Comparison of ENCODE assay signal across 20 cellular contexts in the genomic region with DNA sequence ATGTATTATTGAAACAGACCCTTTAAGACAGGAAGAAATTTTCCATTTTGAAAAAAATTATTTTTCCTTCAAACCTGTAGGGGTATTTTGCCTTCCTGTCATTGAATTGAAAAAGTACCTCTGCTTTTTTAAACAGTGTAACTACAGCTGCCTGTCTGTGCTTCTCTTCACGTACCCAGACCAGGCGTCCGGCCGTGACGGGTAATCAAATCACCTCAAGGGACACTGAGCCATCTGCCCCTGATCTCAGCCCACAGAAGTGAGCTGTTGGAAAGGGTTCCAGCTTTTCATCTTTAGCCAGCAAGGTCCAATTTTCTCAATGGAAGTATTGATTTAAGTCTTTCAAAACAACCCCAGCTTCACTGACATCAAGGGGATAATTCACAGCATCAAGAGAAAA. TPM values are rescaled to one million over a fixed set of nuclear protein-coding genes. Genes with fewer than 3 reads are reported as not detected.
DNase-seq lines count a peak whose midpoint lies in the region; ATAC-seq, FAIRE-seq and TF ChIP-seq lines count a peak whose summit lies in the region.
"Had no signal": no experiment of that assay in that cellular context is flagged by ENCODE, and none has a peak within 500 bp of the region (broad histone marks: within the 10 kb centered on the region; RNA-seq: fewer than 3 reads in every experiment).

No MANE protein-coding gene starts in this region.

- H3K4me3 ChIP-seq in Karpas-422 (ENCODE audit: low read length) (no peak overlapping the region), esophagus muscularis mucosa (no peak overlapping the region), HepG2 (replicated peaks in 1 of 3; ENCODE audit: insufficient read depth in 1 of 3, low read depth in 2 of 3, low read length in 3 of 3) (no peak overlapping the region)
- H3K4me3 ChIP-seq: GM12878 had no signal

- peak overlapping the region; percentile 11 for H3K4me2 ChIP-seq in Karpas-422 (ENCODE audit: low read depth, low read length, poor library complexity, severe bottlenecking)
- no peak overlapping the region for H3K4me2 ChIP-seq in HepG2 (ENCODE audit: low read depth, low read length)

- H3K9me3 ChIP-seq in Karpas-422 (ENCODE audit: low read length) (no peaks in the 10 kb centered on the region), esophagus muscularis mucosa (no peaks in the 10 kb centered on the region), HepG2 (ENCODE audit: low read length) (no peaks in the 10 kb centered on the region)

- TF ChIP-seq CTCF in esophagus muscularis mucosa (IDR thresholded peaks at IDR 0.05) = no peak
- TF ChIP-seq CTCF in HepG2 (CRISPR knock-in tag; IDR thresholded peaks at IDR 0.05) = no peak

- FAIRE-seq in HepG2 (lab: Jason Lieb, UNC) = no peak
- FAIRE-seq: A204.1, GM12878, H1 had no signal

- WGBS in esophagus muscularis mucosa = 60% methylated on average over 5 of the region's 5 CpGs
- WGBS in HepG2 (ENCODE audit: low lambda C conversion rate) = 2% methylated on average over 5 of the region's 5 CpGs

- H3K36me3 ChIP-seq in Karpas-422 (ENCODE audit: insufficient read depth, low read length) = no peaks in the 10 kb centered on the region
- no peaks in the 10 kb centered on the region for H3K36me3 ChIP-seq in esophagus muscularis mucosa
- no peaks in the 10 kb centered on the region for H3K36me3 ChIP-seq in HepG2 (replicated peaks in 1 of 2; ENCODE audit: control insufficient read depth in 1 of 2, insufficient read depth in 2 of 2, low read length in 2 of 2)

- no peaks in the 10 kb centered on the region for H4K20me1 ChIP-seq in Karpas-422 (ENCODE audit: insufficient read depth, low read depth, low read length)
- H4K20me1 ChIP-seq in HepG2 (ENCODE audit: insufficient read depth, low read length) = no peaks in the 10 kb centered on the region

- CTCF ChIA-PET in HepG2 (lab: Yijun Ruan, JAX; ENCODE audit: low intra/inter-chr PET ratio, low total read pairs) = no interaction called here

- H3K9me2 ChIP-seq in Karpas-422 (replicated peaks; ENCODE audit: insufficient read depth, low read length) = no peaks in the 10 kb centered on the region

- peaks cover 4% of the 10 kb centered on the region; the same call in 1 of the 2 replicates for H3K4me1 ChIP-seq in Karpas-422 (ENCODE audit: low read length)
- H3K4me1 ChIP-seq in esophagus muscularis mucosa = no peaks in the 10 kb centered on the region
- no peaks in the 10 kb centered on the region for H3K4me1 ChIP-seq in HepG2 (ENCODE audit: insufficient read depth, low read length)

- DNase-seq in NCI-H82 (lab: John Stamatoyannopoulos, UW) (peak; percentile 26), NCI-H82 treated with DMSO at 0.1 percent for 48 hours (lab: John Stamatoyannopoulos, UW; ENCODE audit: unreplicated experiment) (no peak), Karpas-422 (no peak), SK-N-DZ (ENCODE audit: low spot score) (peak; percentile 94), esophagus muscularis mucosa (ENCODE audit: extremely low spot score) (peak; percentile 29), T-helper 1 cell (no peak), HepG2 (ENCODE audit: low spot score) (no peak), C1 segment of cervical spinal cord (lab: John Stamatoyannopoulos, UW) (no peak)
- DNase-seq: ACHN; CD4-positive, alpha-beta memory T cell; DMS53; DND-41; EL; H9 had no signal

- no peak for ATAC-seq in HepG2
- ATAC-seq: GM12878 had no signal

- H3K79me2 ChIP-seq in Karpas-422 (ENCODE audit: low read length) (no peaks in the 10 kb centered on the region), HepG2 (ENCODE audit: insufficient read depth, low read length) (no peaks in the 10 kb centered on the region)

- H3K27ac ChIP-seq in Karpas-422 (ENCODE audit: low read length) (no peak overlapping the region), esophagus muscularis mucosa (replicated peaks in 1 of 4) (no peak overlapping the region), HepG2 (ENCODE audit: extremely low read length, insufficient read depth, low read length) (no peak overlapping the region)

- in situ Hi-C loops in HepG2 (cut with HindIII; ENCODE audit: extremely low pct_ligation_motif_present, low pct_unique_long_range_greater_than_20kb) = no loop called here

- POLR2A ChIA-PET in HepG2 (lab: Yijun Ruan, JAX) = no interaction called here

- no TSS peak for BruUV-seq in HepG2 (replicated peaks; lab: Mats Ljungman, UMichigan)

- TF ChIP-seq RAD21 in HepG2 (CRISPR knock-in tag; IDR thresholded peaks at IDR 0.05) = no peak

- intact Hi-C loops in esophagus muscularis mucosa (cut with DNase I) = no loop called here
- intact Hi-C loops in HepG2 (cut with micrococcal nuclease; ENCODE audit: unreplicated experiment) = no loop called here

- H2AFZ ChIP-seq in Karpas-422 (ENCODE audit: low read length) (no peak overlapping the region), HepG2 (ENCODE audit: low read length) (no peak overlapping the region)

- no peak overlapping the region for H3K9ac ChIP-seq in Karpas-422 (ENCODE audit: low read length)
- H3K9ac ChIP-seq in HepG2 (ENCODE audit: insufficient read depth, low read depth, low read length) = no peak overlapping the region

- TF ChIP-seq POLR2A in esophagus muscularis mucosa (IDR thresholded peaks at IDR 0.05; ENCODE audit: low read depth) (no peak), HepG2 (IDR thresholded peaks at IDR 0.05; ENCODE audit: insufficient read depth in 1 of 2, low read depth in 2 of 2, low read length in 2 of 2) (no peak)

- H3K27me3 ChIP-seq in Karpas-422 (ENCODE audit: low read length) (0 out of 2 replicates have a peak, but pooled peaks cover 4% of the 10 kb centered on the region), esophagus muscularis mucosa (peaks cover 0 to 6% (median 0%) of the 10 kb centered on the region in 4 donors), HepG2 (ENCODE audit: control insufficient read depth in 1 of 2, insufficient read depth in 2 of 2, low read length in 2 of 2) (peaks cover 0 to 6% of the 10 kb centered on the region in 2 experiments; a peak in 2 of 5 replicates)

- TF ChIP-seq EP300 in esophagus muscularis mucosa (IDR thresholded peaks at IDR 0.05) (no peak), HepG2 (IDR thresholded peaks at IDR 0.05; ENCODE audit: low read depth in 2 of 2, low read length in 2 of 2) (no peak), HepG2 (CRISPR knock-in tag; IDR thresholded peaks at IDR 0.05; ENCODE audit: borderline replicate concordance) (no peak)

TF ChIP-seq in HepG2, 621 proteins besides CTCF, POLR2A, EP300 and RAD21 (continues in another document):
- no peak for TF ChIP-seq PRDM15 (CRISPR knock-in tag; IDR thresholded peaks at IDR 0.05)

RNA-seq across cellular contexts. Expression of gene SLC35D3, which starts 58.0 kb away (rescaled TPM):
- total RNA-seq in Karpas-422 (2014; rRNA removed; shearing (Covaris generic); ENCODE audit: low replicate concordance) = not detected in 2 replicates
- polyA plus RNA-seq in SK-N-DZ (2014; cell fraction: cytosol; rRNA removed) = 1.7 and 2.4 TPM in 2 replicates
- 3.0 and 3.2 TPM in 2 replicates for polyA plus RNA-seq in SK-N-DZ (2014; cell fraction: nucleus; rRNA removed)
- total RNA-seq in esophagus muscularis mucosa (under 1 TPM in 3 of 4 donors, not detected in 1; 0.11 to 0.42 (median 0.17) TPM), HepG2 (2016; rRNA removed; fragmentation: Illumina TruSeq; extraction: Trizol) (not detected in 2 replicates)
- total RNA-seq in HepG2 (2016; cell fraction: cytosol; rRNA removed; fragmentation: Illumina TruSeq; extraction: Trizol; ENCODE audit: low read depth) = not detected in 2 replicates
- total RNA-seq in HepG2 (2016; cell fraction: insoluble cytoplasmic fraction; rRNA removed; fragmentation: Illumina TruSeq; extraction: Trizol) = not detected in 2 replicates
- not detected in 2 replicates for total RNA-seq in HepG2 (2016; cell fraction: membrane; rRNA removed; fragmentation: Illumina TruSeq; extraction: Trizol)
- total RNA-seq in HepG2 (2016; cell fraction: nucleus; rRNA removed; fragmentation: Illumina TruSeq; extraction: Trizol) = not detected in 2 replicates
- polyA plus RNA-seq in HepG2 (2011; rRNA removed) = not detected in 2 replicates
- polyA plus RNA-seq in HepG2 (2011; cell fraction: cytosol; rRNA removed) = not detected in 2 replicates
- not detected in 2 replicates for polyA plus RNA-seq in HepG2 (2011; cell fraction: nucleus; rRNA removed)
- polyA plus RNA-seq in HepG2 (2012) = not detected in 2 replicates
- not detected in 2 replicates for polyA plus RNA-seq in HepG2 (2016; cell fraction: cytosol; fragmentation: Illumina TruSeq; extraction: Trizol; ENCODE audit: low read depth)
- polyA plus RNA-seq in HepG2 (2016; cell fraction: insoluble cytoplasmic fraction; fragmentation: Illumina TruSeq; extraction: Trizol; ENCODE audit: low read depth) = not detected in 2 replicates
- not detected in 2 replicates for polyA plus RNA-seq in HepG2 (2016; cell fraction: membrane; fragmentation: Illumina TruSeq; extraction: Trizol; ENCODE audit: low read depth)
- polyA plus RNA-seq in HepG2 (2016; cell fraction: nucleus; fragmentation: Illumina TruSeq; extraction: Trizol; ENCODE audit: insufficient read depth, low read depth) = not detected in 2 replicates
- polyA minus RNA-seq in HepG2 (2011; rRNA and poly(A)+ RNA removed; ENCODE audit: low replicate concordance) = not detected in 2 replicates
- not detected in 2 replicates for polyA minus RNA-seq in HepG2 (2011; cell fraction: cytosol; rRNA and poly(A)+ RNA removed)
- polyA minus RNA-seq in HepG2 (2011; cell fraction: nucleus; rRNA and poly(A)+ RNA removed) = not detected in 2 replicates
- total RNA-seq: CD4-positive, alpha-beta memory T cell; G401; GM12878 had no signal
- polyA plus RNA-seq: BJ; CD14-positive monocyte; CD4-positive, alpha-beta memory T cell; GM12878 had no signal

Comparison
In these comparisons a context has a peak if more than half of its experiments do, and no peak if none do; other contexts are left out.
1. DNase-seq: peak in NCI-H82 (single experiment), SK-N-DZ (single experiment) and esophagus muscularis mucosa (single experiment); none in NCI-H82 treated with DMSO at 0.1 percent for 48 hours (single experiment), Karpas-422 (single experiment), T-helper 1 cell (0 of 5), HepG2 (single experiment) and C1 segment of cervical spinal cord (0 of 14).